In genomic region chr10:132431537-132432175, GRCh38 we compare ENCODE assay signal across 31 cellular contexts.
"Had no signal": no experiment of that assay in that cellular context is flagged by ENCODE, and none has a peak within 500 bp of the region (broad histone marks: within the 10 kb centered on the region; RNA-seq: fewer than 3 reads in every experiment).

No MANE protein-coding gene starts in this region.

- ATAC-seq: activated CD8-positive, alpha-beta T cell treated with anti-CD3 and anti-CD28 coated beads for 36 hours; activated T-cell treated with anti-CD3 and anti-CD28 coated beads, Interleukin-2, amount 50 U/mL, for 4 hours; activated T-helper 17 cell treated with anti-CD3 and anti-CD28 coated beads, Interleukin-2, amount 50 U/mL, for 72 hours; foreskin keratinocyte; pancreas; stimulated activated naive B cell treated with anti-CD40 and anti-IgM and Interleukin-4, amounts not matched to agents 10 μg/mL and 1 μg/mL and 100 μg/mL, for 72 hours had no signal

- H3K4me1 ChIP-seq: breast epithelium, foreskin keratinocyte, prostate gland had no signal

- H3K36me3 Mint-ChIP-seq: stimulated activated naive B cell treated with anti-CD40 and anti-IgM and Interleukin-4, amounts not matched to agents 10 μg/mL and 1 μg/mL and 100 μg/mL, for 72 hours had no signal

- H3K27me3 Mint-ChIP-seq: activated CD4-positive, alpha-beta T cell treated with anti-CD3 and anti-CD28 coated beads, Interleukin-2, amount 10 ng/mL, durations not matched to agents 7 days and 5 days; activated CD8-positive, alpha-beta T cell treated with anti-CD3 and anti-CD28 coated beads for 36 hours; activated T-helper 17 cell treated with anti-CD3 and anti-CD28 coated beads, Interleukin-2, amount 50 U/mL, for 72 hours; central memory CD8-positive, alpha-beta T cell; dendritic cell treated with granulocyte-macrophage colony-stimulating factor and Interleukin-4, amounts not matched to agents 40 ng/mL and 50 ng/mL, for 4 days; stimulated activated naive B cell treated with anti-CD40 and anti-IgM and Interleukin-4, amounts not matched to agents 10 μg/mL and 1 μg/mL and 100 μg/mL, for 72 hours had no signal

- H3K27me3 ChIP-seq: breast epithelium, esophagus muscularis mucosa, foreskin keratinocyte, heart right ventricle, pancreas, stomach, thyroid gland, upper lobe of left lung, vagina had no signal

- DNase-seq: activated CD4-positive, alpha-beta T cell treated with anti-CD3 and anti-CD28 coated beads for 1 hour; activated CD4-positive, alpha-beta T cell treated with anti-CD3 and anti-CD28 coated beads, Interleukin-2, amount 10 ng/mL, durations not matched to agents 7 days and 5 days; activated CD8-positive, alpha-beta T cell treated with anti-CD3 and anti-CD28 coated beads for 36 hours; activated gamma-delta T cell treated with Interleukin-2 at 50 U/mL for 16 hours; activated naive CD4-positive, alpha-beta T cell treated with anti-CD3 and anti-CD28 coated beads, Interleukin-2, amount 50 U/mL, for 16 hours; activated T-cell treated with anti-CD3 and anti-CD28 coated beads, Interleukin-2, amount 50 U/mL, for 4 hours; amniotic stem cell; foreskin keratinocyte; left ventricle myocardium inferior; mesendoderm; retina; stimulated activated CD4-positive, alpha-beta T cell treated with anti-CD3 and anti-CD28 coated beads, Interleukin-1b, Interleukin-23, amount 100 ng/mL, for 48 hours; stimulated activated CD4-positive, alpha-beta T cell treated with anti-CD3 and anti-CD28 coated beads, Interleukin-4, amount 100 ng/mL, for 4 hours; stimulated activated CD8-positive, alpha-beta memory T cell treated with anti-CD3 and anti-CD28 coated beads, Interleukin-4, amount 100 ng/mL, for 48 hours; stimulated activated naive B cell treated with anti-CD40 and anti-IgM and Interleukin-4, amounts not matched to agents 10 μg/mL and 1 μg/mL and 100 μg/mL, for 72 hours; stomach; T-helper 2 cell; thyroid gland had no signal

- H3K4me3 Mint-ChIP-seq: activated CD4-positive, alpha-beta T cell treated with anti-CD3 and anti-CD28 coated beads, Interleukin-2, amount 10 ng/mL, durations not matched to agents 7 days and 5 days; activated CD8-positive, alpha-beta T cell treated with anti-CD3 and anti-CD28 coated beads for 36 hours; activated T-cell treated with anti-CD3 and anti-CD28 coated beads, Interleukin-2, amount 50 U/mL, for 4 hours; activated T-helper 17 cell treated with anti-CD3 and anti-CD28 coated beads, Interleukin-2, amount 50 U/mL, for 72 hours; central memory CD8-positive, alpha-beta T cell; dendritic cell treated with granulocyte-macrophage colony-stimulating factor and Interleukin-4, amounts not matched to agents 40 ng/mL and 50 ng/mL, for 4 days; nephron; stimulated activated naive B cell treated with anti-CD40 and anti-IgM and Interleukin-4, amounts not matched to agents 10 μg/mL and 1 μg/mL and 100 μg/mL, for 72 hours had no signal

- H3K4me2 ChIP-seq: smooth muscle cell had no signal

- H3K9me3 ChIP-seq: breast epithelium, esophagus muscularis mucosa, heart right ventricle, left ventricle myocardium inferior, pancreas, prostate gland, stomach, thyroid gland, upper lobe of left lung, vagina had no signal

- H3K27ac ChIP-seq: breast epithelium, esophagus muscularis mucosa, foreskin keratinocyte, heart right ventricle, left ventricle myocardium inferior, pancreas, prostate gland, stomach, thyroid gland, upper lobe of left lung, vagina had no signal

- H3K27ac Mint-ChIP-seq: activated CD4-positive, alpha-beta T cell treated with anti-CD3 and anti-CD28 coated beads, Interleukin-2, amount 10 ng/mL, durations not matched to agents 7 days and 5 days; activated CD8-positive, alpha-beta T cell treated with anti-CD3 and anti-CD28 coated beads for 36 hours; activated T-helper 17 cell treated with anti-CD3 and anti-CD28 coated beads, Interleukin-2, amount 50 U/mL, for 72 hours; dendritic cell treated with granulocyte-macrophage colony-stimulating factor and Interleukin-4, amounts not matched to agents 40 ng/mL and 50 ng/mL, for 4 days; nephron; stimulated activated naive B cell treated with anti-CD40 and anti-IgM and Interleukin-4, amounts not matched to agents 10 μg/mL and 1 μg/mL and 100 μg/mL, for 72 hours had no signal

- H3K9me3 Mint-ChIP-seq: activated CD4-positive, alpha-beta T cell treated with anti-CD3 and anti-CD28 coated beads, Interleukin-2, amount 10 ng/mL, durations not matched to agents 7 days and 5 days; activated CD8-positive, alpha-beta T cell treated with anti-CD3 and anti-CD28 coated beads for 36 hours; activated T-cell treated with anti-CD3 and anti-CD28 coated beads, Interleukin-2, amount 50 U/mL, for 4 hours; activated T-helper 17 cell treated with anti-CD3 and anti-CD28 coated beads, Interleukin-2, amount 50 U/mL, for 72 hours; central memory CD8-positive, alpha-beta T cell; dendritic cell treated with granulocyte-macrophage colony-stimulating factor and Interleukin-4, amounts not matched to agents 40 ng/mL and 50 ng/mL, for 4 days; nephron had no signal

- H3K36me3 ChIP-seq: breast epithelium, heart right ventricle, left ventricle myocardium inferior, pancreas, prostate gland, thyroid gland, vagina had no signal

- H3K4me3 ChIP-seq: breast epithelium, esophagus muscularis mucosa, heart right ventricle, left ventricle myocardium inferior, lung, pancreas, prostate gland, smooth muscle cell, stomach, thyroid gland, upper lobe of left lung, vagina had no signal
